In the genomic region with DNA sequence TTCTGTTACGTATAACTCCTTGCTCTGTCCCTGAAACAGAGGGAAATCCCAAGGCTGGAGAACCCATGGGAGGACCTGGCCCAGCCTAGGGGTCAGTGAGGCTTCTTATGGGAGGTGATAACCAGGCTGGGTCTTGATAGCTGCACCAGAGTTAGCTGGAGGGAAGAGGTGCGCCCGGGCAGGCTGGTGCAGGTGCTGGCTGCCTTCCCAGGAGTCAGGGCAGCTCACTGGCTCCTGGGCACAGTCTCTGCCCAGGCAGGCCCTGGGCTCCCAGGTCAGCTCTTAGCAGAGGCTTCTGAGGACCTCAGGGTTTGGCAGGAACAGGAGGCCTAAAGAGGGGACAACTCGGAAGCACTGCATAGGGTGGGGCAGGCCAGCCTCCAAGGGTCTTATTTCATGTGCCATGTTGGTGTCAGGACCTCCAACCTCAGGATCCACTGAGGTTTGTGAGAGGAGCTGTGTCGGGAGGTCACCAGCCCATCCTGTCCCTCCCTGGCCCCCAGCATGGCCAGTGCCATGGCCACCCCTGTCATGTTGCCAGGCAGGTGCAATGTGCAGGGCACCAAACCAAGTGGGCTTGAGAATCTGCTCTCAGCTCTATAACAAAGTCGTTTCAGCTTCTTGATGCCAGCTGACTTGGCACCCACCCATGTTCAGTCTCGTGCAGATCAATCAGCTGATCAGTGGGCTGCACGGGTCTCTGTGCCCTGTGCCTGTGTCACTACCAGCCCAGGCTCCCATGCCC, we compare ENCODE assay signal across 26 cellular contexts. TPM values are rescaled to one million over a fixed set of nuclear protein-coding genes. Genes with fewer than 3 reads are reported as not detected.
A peak's percentile ranks its signal among the peaks of the same experiment; 100 is the strongest.
DNase-seq lines count a peak whose midpoint lies in the region; ATAC-seq and TF ChIP-seq lines count a peak whose summit lies in the region.
"Had no signal": no experiment of that assay in that cellular context is flagged by ENCODE, and none has a peak within 500 bp of the region (broad histone marks: within the 10 kb centered on the region; RNA-seq: fewer than 3 reads in every experiment).

No MANE protein-coding gene starts in this region.

- ATAC-seq in right cardiac atrium = peak; percentile 30 to 53
- ATAC-seq in stimulated activated naive B cell treated with anti-CD40 and anti-IgM and Interleukin-4, amounts not matched to agents 10 μg/mL and 1 μg/mL and 100 μg/mL, for 72 hours (replicated peaks) = no peak
- ATAC-seq in GM18520 (IDR thresholded peaks at IDR 0.05; ENCODE audit: unreplicated experiment) = no peak
- ATAC-seq in GM21576 (IDR thresholded peaks at IDR 0.05; ENCODE audit: unreplicated experiment) = no peak
- ATAC-seq: left colon, natural killer cell, sciatic nerve had no signal

- DNase-seq in NCI-H2196 treated with DMSO at 0.1 percent for 48 hours (lab: John Stamatoyannopoulos, UW; ENCODE audit: unreplicated experiment) (peak; percentile 26), chondrocyte (ENCODE audit: low spot score) (peak; percentile 40), right cardiac atrium (peak in 2 of 3 donors; percentile 44 to 64), NCI-H1694 (lab: John Stamatoyannopoulos, UW) (no peak), DMS53 (lab: John Stamatoyannopoulos, UW) (no peak)
- no peak for DNase-seq in stimulated activated naive B cell treated with anti-CD40 and anti-IgM and Interleukin-4, amounts not matched to agents 10 μg/mL and 1 μg/mL and 100 μg/mL, for 72 hours
- DNase-seq: activated CD4-positive, alpha-beta T cell treated with anti-CD3 and anti-CD28 coated beads, Interleukin-2, amount 10 ng/mL, durations not matched to agents 7 days and 5 days; activated naive CD4-positive, alpha-beta T cell treated with anti-CD3 and anti-CD28 coated beads, Interleukin-2, amount 10 ng/mL, durations not matched to agents 7 days and 5 days; amniotic stem cell; CD4-positive, CD25-positive, alpha-beta regulatory T cell; central memory CD4-positive, alpha-beta T cell; dermis blood vessel endothelial cell; left colon; midbrain; natural killer cell; NCI-H1048; NCI-H1930; NCI-H226; NCI-H748 treated with DMSO at 0.1 percent for 48 hours; ovary had no signal

- peak overlapping the region; percentile 31 for H3K27ac ChIP-seq in right cardiac atrium (ENCODE audit: low read length)
- H3K27ac ChIP-seq: ovary had no signal

- peaks cover 2% of the 10 kb centered on the region for H3K4me1 ChIP-seq in right cardiac atrium (ENCODE audit: control insufficient read depth, insufficient read depth, low read length)

- TF ChIP-seq CTCF in chondrocyte (IDR thresholded peaks at IDR 0.05) = no peak

- no peak overlapping the region for H3K27ac Mint-ChIP-seq in chondrocyte (ENCODE audit: unreplicated experiment)
- H3K27ac Mint-ChIP-seq in stimulated activated naive B cell treated with anti-CD40 and anti-IgM and Interleukin-4, amounts not matched to agents 10 μg/mL and 1 μg/mL and 100 μg/mL, for 72 hours = peak overlapping the region; percentile 5
- H3K27ac Mint-ChIP-seq: activated CD4-positive, alpha-beta T cell treated with anti-CD3 and anti-CD28 coated beads, Interleukin-2, amount 10 ng/mL, durations not matched to agents 7 days and 5 days; activated naive CD4-positive, alpha-beta T cell treated with anti-CD3 and anti-CD28 coated beads, Interleukin-2, amount 10 ng/mL, durations not matched to agents 7 days and 5 days; activated T-helper 1 cell treated with anti-CD3 and anti-CD28 coated beads, Interleukin-12 subunit alpha, Interleukin-12 subunit beta, Interleukin-2, Interleukin-4 antibody, amounts not matched to agents 30 ng/mL and 10 ng/mL and 1 ng/mL, durations not matched to agents 14 hours and 24 hours and 36 hours; CD4-positive, CD25-positive, alpha-beta regulatory T cell; natural killer cell; T-helper 2 cell treated with Interferon-gamma antibody and Interleukin-4, amounts not matched to agents 5 μg/mL and 100 μg/mL, for 36 hours; type B pancreatic cell had no signal

- WGBS in right cardiac atrium = 61% methylated on average over 8 of the region's 8 CpGs

- no peak overlapping the region for H3K4me3 Mint-ChIP-seq in chondrocyte (ENCODE audit: unreplicated experiment)
- no peak overlapping the region for H3K4me3 Mint-ChIP-seq in stimulated activated naive B cell treated with anti-CD40 and anti-IgM and Interleukin-4, amounts not matched to agents 10 μg/mL and 1 μg/mL and 100 μg/mL, for 72 hours
- H3K4me3 Mint-ChIP-seq: activated CD4-positive, alpha-beta T cell treated with anti-CD3 and anti-CD28 coated beads, Interleukin-2, amount 10 ng/mL, durations not matched to agents 7 days and 5 days; activated naive CD4-positive, alpha-beta T cell treated with anti-CD3 and anti-CD28 coated beads, Interleukin-2, amount 10 ng/mL, durations not matched to agents 7 days and 5 days; activated T-helper 1 cell treated with anti-CD3 and anti-CD28 coated beads, Interleukin-12 subunit alpha, Interleukin-12 subunit beta, Interleukin-2, Interleukin-4 antibody, amounts not matched to agents 30 ng/mL and 10 ng/mL and 1 ng/mL, durations not matched to agents 14 hours and 24 hours and 36 hours; CD4-positive, CD25-positive, alpha-beta regulatory T cell; natural killer cell; T-helper 2 cell treated with Interferon-gamma antibody and Interleukin-4, amounts not matched to agents 5 μg/mL and 100 μg/mL, for 36 hours; type B pancreatic cell had no signal

- H3K27me3 Mint-ChIP-seq in chondrocyte (ENCODE audit: low read depth) = no peaks in the 10 kb centered on the region
- peaks cover 16 to 36% of the 10 kb centered on the region in 2 donors for H3K27me3 Mint-ChIP-seq in stimulated activated naive B cell treated with anti-CD40 and anti-IgM and Interleukin-4, amounts not matched to agents 10 μg/mL and 1 μg/mL and 100 μg/mL, for 72 hours
- H3K27me3 Mint-ChIP-seq: activated CD4-positive, alpha-beta T cell treated with anti-CD3 and anti-CD28 coated beads, Interleukin-2, amount 10 ng/mL, durations not matched to agents 7 days and 5 days; type B pancreatic cell had no signal

- intact Hi-C loops in right cardiac atrium (cut with DNase I) = no loop called here

- no peak overlapping the region for H3K4me3 ChIP-seq in right cardiac atrium (ENCODE audit: low read length)
- H3K4me3 ChIP-seq: ovary had no signal

- H3K4me1 Mint-ChIP-seq in chondrocyte (ENCODE audit: low read depth) = no peaks in the 10 kb centered on the region
- peaks cover 10 to 21% of the 10 kb centered on the region in 2 donors for H3K4me1 Mint-ChIP-seq in stimulated activated naive B cell treated with anti-CD40 and anti-IgM and Interleukin-4, amounts not matched to agents 10 μg/mL and 1 μg/mL and 100 μg/mL, for 72 hours

- H3K9me3 Mint-ChIP-seq in chondrocyte (ENCODE audit: low read depth) = peaks cover 5% of the 10 kb centered on the region
- peaks cover 5 to 8% of the 10 kb centered on the region in 2 donors for H3K9me3 Mint-ChIP-seq in stimulated activated naive B cell treated with anti-CD40 and anti-IgM and Interleukin-4, amounts not matched to agents 10 μg/mL and 1 μg/mL and 100 μg/mL, for 72 hours
- H3K9me3 Mint-ChIP-seq: type B pancreatic cell had no signal

- H3K36me3 Mint-ChIP-seq in chondrocyte (ENCODE audit: low read depth) = peaks cover 4% of the 10 kb centered on the region
- H3K36me3 Mint-ChIP-seq in stimulated activated naive B cell treated with anti-CD40 and anti-IgM and Interleukin-4, amounts not matched to agents 10 μg/mL and 1 μg/mL and 100 μg/mL, for 72 hours = peaks cover 3 to 8% of the 10 kb centered on the region in 2 donors
- H3K36me3 Mint-ChIP-seq: activated naive CD4-positive, alpha-beta T cell treated with anti-CD3 and anti-CD28 coated beads, Interleukin-2, amount 10 ng/mL, durations not matched to agents 7 days and 5 days; type B pancreatic cell had no signal

- H3K9me3 ChIP-seq in right cardiac atrium (ENCODE audit: control insufficient read depth, low read length) = no peaks in the 10 kb centered on the region

- H3K27me3 ChIP-seq in right cardiac atrium (ENCODE audit: control insufficient read depth, insufficient read depth) = no peaks in the 10 kb centered on the region
- H3K27me3 ChIP-seq: ovary had no signal

RNA-seq across cellular contexts. Expression of gene CELSR1, which starts 20.5 kb away (rescaled TPM):
- 27.9 to 42.7 TPM (median 29.8 TPM) in 3 replicates for total RNA-seq in chondrocyte
- 1 to 10 TPM; 5.5 to 7.9 (median 6.5) TPM for total RNA-seq in right cardiac atrium
- polyA plus RNA-seq in right cardiac atrium = 5.6 TPM

Comparison
In these comparisons a context has a peak if more than half of its experiments do, and no peak if none do; other contexts are left out.
1. DNase-seq: peak in NCI-H2196 treated with DMSO at 0.1 percent for 48 hours (single experiment), chondrocyte (single experiment) and right cardiac atrium (2 of 3); none in stimulated activated naive B cell treated with anti-CD40 and anti-IgM and Interleukin-4, amounts not matched to agents 10 μg/mL and 1 μg/mL and 100 μg/mL, for 72 hours (single experiment), NCI-H1694 (single experiment) and DMS53 (single experiment).
2. ATAC-seq: peak in right cardiac atrium (2 of 2); none in stimulated activated naive B cell treated with anti-CD40 and anti-IgM and Interleukin-4, amounts not matched to agents 10 μg/mL and 1 μg/mL and 100 μg/mL, for 72 hours (0 of 2), GM18520 (single experiment) and GM21576 (single experiment).